15 cellular contexts compared by ENCODE assay signal in the genomic region with DNA sequence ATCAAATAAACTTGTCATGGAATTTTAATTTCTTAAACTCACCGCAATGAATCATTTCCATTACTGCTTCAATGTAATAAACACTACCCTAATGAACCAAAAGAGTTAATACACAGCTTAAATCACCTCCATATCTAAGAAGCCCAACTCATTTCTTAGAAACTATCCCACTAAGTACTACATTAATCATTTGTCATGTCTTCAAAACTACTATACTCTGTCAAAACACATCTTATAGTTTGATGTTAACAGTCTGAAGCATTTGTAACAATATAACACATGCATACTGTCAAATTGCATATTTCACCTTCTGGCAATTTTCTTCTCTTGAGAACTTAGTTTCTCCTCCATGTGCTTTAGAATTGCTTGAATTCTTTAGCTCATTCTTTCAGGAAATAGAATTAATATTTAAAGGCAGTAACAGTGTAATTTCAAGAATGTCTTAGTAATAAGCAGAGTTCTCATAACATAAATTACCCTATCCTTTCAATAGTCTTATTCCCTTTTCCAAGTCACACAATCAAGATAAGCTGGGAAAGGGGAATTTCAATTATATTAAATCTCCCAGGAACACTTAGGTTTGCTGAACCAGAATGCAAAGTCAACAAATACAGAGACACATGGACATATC.
A peak's percentile ranks its signal among the peaks of the same experiment; 100 is the strongest.
DNase-seq lines count a peak whose midpoint lies in the region; ATAC-seq and TF ChIP-seq lines count a peak whose summit lies in the region.
"Had no signal": no experiment of that assay in that cellular context is flagged by ENCODE, and none has a peak within 500 bp of the region (broad histone marks: within the 10 kb centered on the region; RNA-seq: fewer than 3 reads in every experiment).

No MANE protein-coding gene starts in this region.

- ATAC-seq in HG03457 (IDR thresholded peaks at IDR 0.05; ENCODE audit: unreplicated experiment) (no peak), HG02970 (IDR thresholded peaks at IDR 0.05; ENCODE audit: low FRiP score, unreplicated experiment) (no peak)

- peaks cover 12% of the 10 kb centered on the region for H3K4me1 Mint-ChIP-seq in osteocyte (ENCODE audit: unreplicated experiment)
- H3K4me1 Mint-ChIP-seq: CD8-positive, alpha-beta memory T cell had no signal

- H3K4me3 Mint-ChIP-seq in osteocyte (ENCODE audit: unreplicated experiment) = no peak overlapping the region
- H3K4me3 Mint-ChIP-seq: CD8-positive, alpha-beta memory T cell had no signal

- H3K36me3 Mint-ChIP-seq in osteocyte (ENCODE audit: unreplicated experiment) = peaks cover 8% of the 10 kb centered on the region

- TF ChIP-seq CTCF in AG10803 (conservative IDR thresholded peaks at IDR 0.05; ENCODE audit: low read length) (no peak), osteocyte (IDR thresholded peaks at IDR 0.05) (no peak)

- no peak overlapping the region for H3K4me3 ChIP-seq in AG10803 (ENCODE audit: low read length)
- H3K4me3 ChIP-seq: BLaER1, HAP-1 had no signal

- peak overlapping the region; percentile 34 for H3K27ac Mint-ChIP-seq in osteocyte (ENCODE audit: unreplicated experiment)
- H3K27ac Mint-ChIP-seq: CD8-positive, alpha-beta memory T cell had no signal

- DNase-seq in AG10803 (ENCODE audit: low read depth) (peak; percentile 65), GM04503 (ENCODE audit: low read depth) (peak; percentile 27), M059J (ENCODE audit: low read depth) (peak; percentile 7), osteocyte (ENCODE audit: extremely low spot score, unreplicated experiment) (no peak), SHP77 treated with DMSO at 0.1 percent for 48 hours (lab: John Stamatoyannopoulos, UW) (no peak), occipital lobe (lab: John Stamatoyannopoulos, UW) (no peak)
- DNase-seq: Caco-2; CD8-positive, alpha-beta memory T cell; DND-41; GF-D8; KBM-7 had no signal

- H3K9me3 Mint-ChIP-seq in osteocyte (ENCODE audit: unreplicated experiment) = peaks cover 8% of the 10 kb centered on the region

- H3K27me3 Mint-ChIP-seq in osteocyte (ENCODE audit: unreplicated experiment) = no peaks in the 10 kb centered on the region

Comparison
In these comparisons a context has a peak if more than half of its experiments do, and no peak if none do; other contexts are left out.
1. DNase-seq: peak in AG10803 (single experiment), GM04503 (single experiment) and M059J (single experiment); none in osteocyte (single experiment), SHP77 treated with DMSO at 0.1 percent for 48 hours (single experiment) and occipital lobe (single experiment).